ENCODE assay signal across 26 cellular contexts in the genomic region with DNA sequence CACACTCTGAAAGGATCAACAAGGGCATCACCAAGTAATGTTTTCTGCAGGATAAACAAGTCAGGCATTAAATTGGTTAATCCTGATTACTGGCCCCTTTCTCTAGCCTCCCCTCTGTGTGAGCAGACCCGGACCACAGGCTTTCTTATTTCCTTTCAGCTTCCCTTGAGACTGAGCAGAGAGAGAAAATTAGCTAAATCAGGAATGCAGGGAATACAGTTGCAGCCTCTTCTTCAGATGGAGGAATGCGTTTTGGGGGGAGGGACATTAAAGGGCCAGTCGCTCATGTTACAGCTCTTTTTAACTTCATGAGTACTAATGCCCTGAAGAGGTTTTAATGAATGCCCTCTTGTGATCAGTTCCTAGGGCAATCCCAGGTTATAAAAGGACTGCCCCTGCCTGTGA. TPM values are rescaled to one million over a fixed set of nuclear protein-coding genes. Genes with fewer than 3 reads are reported as not detected.
DNase-seq lines count a peak whose midpoint lies in the region; TF ChIP-seq lines count a peak whose summit lies in the region.
"Had no signal": no experiment of that assay in that cellular context is flagged by ENCODE, and none has a peak within 500 bp of the region (broad histone marks: within the 10 kb centered on the region; RNA-seq: fewer than 3 reads in every experiment).

No MANE protein-coding gene starts in this region.

- peak overlapping the region; percentile 70 for H3K4ac ChIP-seq in trophoblast cell (ENCODE audit: low read depth, low read length)

- peaks cover 20% of the 10 kb centered on the region for H3K79me1 ChIP-seq in trophoblast cell (ENCODE audit: low read length)

- H3K14ac ChIP-seq in trophoblast cell (ENCODE audit: low read length) = no peak overlapping the region

- peak overlapping the region; percentile 90 for H3K27ac Mint-ChIP-seq in chondrocyte (ENCODE audit: unreplicated experiment)
- H3K27ac Mint-ChIP-seq: activated CD4-positive, alpha-beta T cell treated with anti-CD3 and anti-CD28 coated beads, Interleukin-2, amount 10 ng/mL, durations not matched to agents 7 days and 5 days; activated naive CD8-positive, alpha-beta T cell treated with anti-CD3 and anti-CD28 coated beads for 36 hours; activated T-helper 2 cell treated with anti-CD3 and anti-CD28 coated beads, Interferon-gamma antibody, Interleukin-2, Interleukin-4, amounts not matched to agents 10 μg/mL and 5 μg/mL and 100 μg/mL, durations not matched to agents 14 hours and 24 hours and 36 hours had no signal

- H3K4me3 ChIP-seq in trophoblast cell (ENCODE audit: low read depth, low read length) = no peak overlapping the region
- H3K4me3 ChIP-seq: coronary artery, mucosa of descending colon, right atrium auricular region had no signal

- no peaks in the 10 kb centered on the region for H3K9me3 Mint-ChIP-seq in chondrocyte (ENCODE audit: low read depth)
- H3K9me3 Mint-ChIP-seq: activated CD4-positive, alpha-beta T cell treated with anti-CD3 and anti-CD28 coated beads, Interleukin-2, amount 10 ng/mL, durations not matched to agents 7 days and 5 days; activated naive CD8-positive, alpha-beta T cell treated with anti-CD3 and anti-CD28 coated beads for 36 hours; activated T-helper 2 cell treated with anti-CD3 and anti-CD28 coated beads, Interferon-gamma antibody, Interleukin-2, Interleukin-4, amounts not matched to agents 10 μg/mL and 5 μg/mL and 100 μg/mL, durations not matched to agents 14 hours and 24 hours and 36 hours had no signal

- H4K12ac ChIP-seq in trophoblast cell (ENCODE audit: low read depth, low read length) = no peak overlapping the region

- H2AFZ ChIP-seq in trophoblast cell (ENCODE audit: insufficient read depth, low read length, poor library complexity) = no peak overlapping the region

- no peak overlapping the region for H2AK5ac ChIP-seq in trophoblast cell (ENCODE audit: low read length)

- no peaks in the 10 kb centered on the region for H3K27me3 Mint-ChIP-seq in chondrocyte (ENCODE audit: low read depth)
- H3K27me3 Mint-ChIP-seq: activated CD4-positive, alpha-beta T cell treated with anti-CD3 and anti-CD28 coated beads, Interleukin-2, amount 10 ng/mL, durations not matched to agents 7 days and 5 days had no signal

- H4K8ac ChIP-seq in trophoblast cell (ENCODE audit: low read depth, low read length) = peak overlapping the region; percentile 62

- no peaks in the 10 kb centered on the region for H3K79me2 ChIP-seq in trophoblast cell (ENCODE audit: control insufficient read depth, insufficient read depth, low read length, poor library complexity)

- H3K9me3 ChIP-seq in trophoblast cell (ENCODE audit: insufficient read depth, low read depth, low read length) = no peaks in the 10 kb centered on the region
- H3K9me3 ChIP-seq: mucosa of descending colon, right atrium auricular region had no signal

- intact Hi-C loops in posterior vena cava (cut with DNase I) (no loop called here), cardiac septum (cut with DNase I) (no loop called here)

- H3K4me1 ChIP-seq in trophoblast cell (ENCODE audit: control insufficient read depth in 1 of 2, insufficient read depth in 2 of 2, low read length in 2 of 2) = peaks cover 9 to 34% of the 10 kb centered on the region in 2 experiments
- H3K4me1 ChIP-seq: right atrium auricular region had no signal

- no peak overlapping the region for H3K9ac ChIP-seq in trophoblast cell (ENCODE audit: low read length)

- H3K23ac ChIP-seq in trophoblast cell (ENCODE audit: low read length) = no peak overlapping the region

- peaks cover 32% of the 10 kb centered on the region for H3K4me1 Mint-ChIP-seq in chondrocyte (ENCODE audit: low read depth)
- H3K4me1 Mint-ChIP-seq: activated CD4-positive, alpha-beta T cell treated with anti-CD3 and anti-CD28 coated beads, Interleukin-2, amount 10 ng/mL, durations not matched to agents 7 days and 5 days; activated naive CD8-positive, alpha-beta T cell treated with anti-CD3 and anti-CD28 coated beads for 36 hours had no signal

- peak overlapping the region; percentile 90 for H3K27ac ChIP-seq in trophoblast cell (ENCODE audit: low read depth, low read length)
- H3K27ac ChIP-seq: 22Rv1, coronary artery, epithelial cell of prostate, right atrium auricular region had no signal

- H3K4me3 Mint-ChIP-seq in chondrocyte (ENCODE audit: unreplicated experiment) = peak overlapping the region; percentile 20
- H3K4me3 Mint-ChIP-seq: activated CD4-positive, alpha-beta T cell treated with anti-CD3 and anti-CD28 coated beads, Interleukin-2, amount 10 ng/mL, durations not matched to agents 7 days and 5 days; activated naive CD8-positive, alpha-beta T cell treated with anti-CD3 and anti-CD28 coated beads for 36 hours had no signal

- peaks cover 7% of the 10 kb centered on the region for H3K36me3 Mint-ChIP-seq in chondrocyte (ENCODE audit: low read depth)
- H3K36me3 Mint-ChIP-seq: activated naive CD8-positive, alpha-beta T cell treated with anti-CD3 and anti-CD28 coated beads for 36 hours had no signal

- no peak for TF ChIP-seq CTCF in chondrocyte (IDR thresholded peaks at IDR 0.05)

- H3K4me2 ChIP-seq in trophoblast cell (ENCODE audit: low read length) = peak overlapping the region; percentile 14

- no peaks in the 10 kb centered on the region for H3K36me3 ChIP-seq in trophoblast cell (ENCODE audit: control insufficient read depth in 1 of 2, insufficient read depth in 2 of 2, low read length in 2 of 2)
- H3K36me3 ChIP-seq: right atrium auricular region had no signal

- peak overlapping the region; percentile 93 for H2BK5ac ChIP-seq in trophoblast cell (ENCODE audit: low read depth, low read length, poor library complexity)

- no CpG with 5 or more reads among the region's 3 CpGs for WGBS in trophoblast cell (ENCODE audit: extremely low coverage, insufficient coverage, insufficient read length)

- peak; percentile 4 for DNase-seq in NCI-H2227 treated with DMSO at 0.1 percent for 48 hours (lab: John Stamatoyannopoulos, UW)
- DNase-seq in NCI-H2227 (lab: John Stamatoyannopoulos, UW; ENCODE audit: unreplicated experiment) = no peak
- DNase-seq in chondrocyte (ENCODE audit: low spot score) = no peak
- peak; percentile 55 for DNase-seq in iPS-NIHi7 (ENCODE audit: extremely low spot score)
- no peak for DNase-seq in trophoblast cell
- DNase-seq in nucleus accumbens (lab: John Stamatoyannopoulos, UW) = no peak
- DNase-seq in posterior vena cava (ENCODE audit: low spot score) = no peak
- no peak for DNase-seq in cardiac septum (ENCODE audit: low spot score)
- DNase-seq: activated CD4-positive, alpha-beta T cell treated with anti-CD3 and anti-CD28 coated beads, Interleukin-2, amount 10 ng/mL, durations not matched to agents 7 days and 5 days; activated naive CD8-positive, alpha-beta T cell treated with anti-CD3 and anti-CD28 coated beads for 36 hours; DMS79 treated with DMSO at 0.1 percent for 48 hours; foreskin fibroblast; hypothalamus; left colon; mucosa of descending colon; NCI-H1105 treated with DMSO at 0.1 percent for 48 hours; NCI-H69; OCI-M1; SHP77; T-helper 1 cell had no signal

- no peak overlapping the region for H3K18ac ChIP-seq in trophoblast cell (ENCODE audit: low read length)

- no peaks in the 10 kb centered on the region for H3K27me3 ChIP-seq in trophoblast cell (ENCODE audit: insufficient read depth, low read length)
- H3K27me3 ChIP-seq: right atrium auricular region had no signal

- H4K91ac ChIP-seq in trophoblast cell (ENCODE audit: low read depth, low read length) = peak overlapping the region; percentile 80

- peak overlapping the region; percentile 83 for H2BK120ac ChIP-seq in trophoblast cell (ENCODE audit: insufficient read depth, low read length, poor library complexity)

- H2BK12ac ChIP-seq in trophoblast cell (ENCODE audit: low read length) = peak overlapping the region; percentile 97

RNA-seq across cellular contexts. Expression of a gene that starts 19.8 kb away (rescaled TPM):
- total RNA-seq in chondrocyte (4.9 to 7.1 TPM (median 6.7 TPM) in 3 replicates), posterior vena cava (under 1 TPM; 0.32 to 0.33 TPM), cardiac septum (0.67 TPM)
- polyA plus RNA-seq in trophoblast cell (2013) = 2.2 and 2.4 TPM in 2 replicates
- total RNA-seq: activated CD4-positive, alpha-beta T cell treated with anti-CD3 and anti-CD28 coated beads, Interleukin-2, amount 10 ng/mL, durations not matched to agents 7 days and 5 days; activated naive CD8-positive, alpha-beta T cell treated with anti-CD3 and anti-CD28 coated beads for 36 hours; activated T-helper 2 cell treated with anti-CD3 and anti-CD28 coated beads, Interferon-gamma antibody, Interleukin-2, Interleukin-4, amounts not matched to agents 10 μg/mL and 5 μg/mL and 100 μg/mL, durations not matched to agents 14 hours and 24 hours and 36 hours; HepG2 had no signal
- polyA plus RNA-seq: HepG2 had no signal

Comparison
In these comparisons a context has a peak if more than half of its experiments do, and no peak if none do; other contexts are left out.
1. DNase-seq: peak in NCI-H2227 treated with DMSO at 0.1 percent for 48 hours (single experiment) and iPS-NIHi7 (single experiment); none in NCI-H2227 (single experiment), chondrocyte (single experiment), trophoblast cell (0 of 2), nucleus accumbens (0 of 56), posterior vena cava (single experiment) and cardiac septum (single experiment).